Comparison of ENCODE assay signal across 1 cellular context in genomic region chr16:84116720-84117481, GRCh38.
TF ChIP-seq lines count a peak whose summit lies in the region.

Gene MBTPS1 (minus strand): TSS chr16:84116942. CDS start chr16:84101783, 15,159 bp downstream.

TF ChIP-seq in A549, 52 proteins besides CTCF, POLR2A, EP300 and RAD21 (continued from another document):
- TF ChIP-seq PBX3 (IDR thresholded peaks at IDR 0.05) (0 out of 2 replicates have a peak, but pooled peaks have one; percentile 28), PHF8 (IDR thresholded peaks at IDR 0.05; ENCODE audit: borderline replicate concordance, low read depth) (peak; percentile 80)
